ENCODE assay signal across 1 cellular context in the genomic region with DNA sequence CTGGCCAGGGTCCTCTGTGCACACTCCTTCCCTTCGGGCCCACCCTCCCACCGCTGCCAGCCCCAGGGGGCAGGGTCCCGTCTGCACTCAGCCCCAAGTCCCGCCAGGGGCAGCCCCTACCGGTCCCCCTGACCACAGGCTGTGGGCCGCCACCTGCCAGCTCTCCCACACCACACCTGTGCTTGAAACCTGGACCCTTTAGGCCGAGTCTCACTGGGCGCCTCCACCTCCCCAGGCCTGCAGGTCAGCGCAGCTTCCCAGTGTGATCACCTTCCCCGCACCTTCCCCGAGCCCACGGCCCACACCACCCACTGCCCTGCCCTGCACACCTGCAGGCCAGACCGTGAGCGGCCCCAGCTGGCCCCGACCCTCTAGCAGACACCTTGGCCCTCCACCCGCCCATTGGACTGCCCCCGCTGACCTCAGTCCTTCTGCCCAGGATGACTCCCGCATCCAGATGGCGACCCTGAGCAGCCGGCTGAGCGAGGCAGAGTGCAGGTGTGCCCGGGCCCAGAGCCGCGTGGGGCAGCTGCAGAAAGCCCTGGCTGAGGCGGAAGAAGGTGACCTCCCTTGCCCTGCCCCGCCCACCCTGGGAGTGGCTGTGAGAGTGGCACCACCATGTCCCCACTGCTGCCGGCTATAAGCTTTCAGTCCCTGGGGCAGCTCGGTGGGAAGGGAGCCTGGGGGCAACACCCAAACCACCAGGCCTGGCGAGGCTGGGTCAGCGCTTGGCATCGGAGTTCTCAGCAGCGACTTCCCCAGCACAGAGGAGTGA.
TF ChIP-seq lines count a peak whose summit lies in the region.

No MANE protein-coding gene starts in this region.

TF ChIP-seq in GM23338, 12 proteins besides CTCF, POLR2A, EP300 and RAD21 (continued from another document):
- TF ChIP-seq, protein P1, sequence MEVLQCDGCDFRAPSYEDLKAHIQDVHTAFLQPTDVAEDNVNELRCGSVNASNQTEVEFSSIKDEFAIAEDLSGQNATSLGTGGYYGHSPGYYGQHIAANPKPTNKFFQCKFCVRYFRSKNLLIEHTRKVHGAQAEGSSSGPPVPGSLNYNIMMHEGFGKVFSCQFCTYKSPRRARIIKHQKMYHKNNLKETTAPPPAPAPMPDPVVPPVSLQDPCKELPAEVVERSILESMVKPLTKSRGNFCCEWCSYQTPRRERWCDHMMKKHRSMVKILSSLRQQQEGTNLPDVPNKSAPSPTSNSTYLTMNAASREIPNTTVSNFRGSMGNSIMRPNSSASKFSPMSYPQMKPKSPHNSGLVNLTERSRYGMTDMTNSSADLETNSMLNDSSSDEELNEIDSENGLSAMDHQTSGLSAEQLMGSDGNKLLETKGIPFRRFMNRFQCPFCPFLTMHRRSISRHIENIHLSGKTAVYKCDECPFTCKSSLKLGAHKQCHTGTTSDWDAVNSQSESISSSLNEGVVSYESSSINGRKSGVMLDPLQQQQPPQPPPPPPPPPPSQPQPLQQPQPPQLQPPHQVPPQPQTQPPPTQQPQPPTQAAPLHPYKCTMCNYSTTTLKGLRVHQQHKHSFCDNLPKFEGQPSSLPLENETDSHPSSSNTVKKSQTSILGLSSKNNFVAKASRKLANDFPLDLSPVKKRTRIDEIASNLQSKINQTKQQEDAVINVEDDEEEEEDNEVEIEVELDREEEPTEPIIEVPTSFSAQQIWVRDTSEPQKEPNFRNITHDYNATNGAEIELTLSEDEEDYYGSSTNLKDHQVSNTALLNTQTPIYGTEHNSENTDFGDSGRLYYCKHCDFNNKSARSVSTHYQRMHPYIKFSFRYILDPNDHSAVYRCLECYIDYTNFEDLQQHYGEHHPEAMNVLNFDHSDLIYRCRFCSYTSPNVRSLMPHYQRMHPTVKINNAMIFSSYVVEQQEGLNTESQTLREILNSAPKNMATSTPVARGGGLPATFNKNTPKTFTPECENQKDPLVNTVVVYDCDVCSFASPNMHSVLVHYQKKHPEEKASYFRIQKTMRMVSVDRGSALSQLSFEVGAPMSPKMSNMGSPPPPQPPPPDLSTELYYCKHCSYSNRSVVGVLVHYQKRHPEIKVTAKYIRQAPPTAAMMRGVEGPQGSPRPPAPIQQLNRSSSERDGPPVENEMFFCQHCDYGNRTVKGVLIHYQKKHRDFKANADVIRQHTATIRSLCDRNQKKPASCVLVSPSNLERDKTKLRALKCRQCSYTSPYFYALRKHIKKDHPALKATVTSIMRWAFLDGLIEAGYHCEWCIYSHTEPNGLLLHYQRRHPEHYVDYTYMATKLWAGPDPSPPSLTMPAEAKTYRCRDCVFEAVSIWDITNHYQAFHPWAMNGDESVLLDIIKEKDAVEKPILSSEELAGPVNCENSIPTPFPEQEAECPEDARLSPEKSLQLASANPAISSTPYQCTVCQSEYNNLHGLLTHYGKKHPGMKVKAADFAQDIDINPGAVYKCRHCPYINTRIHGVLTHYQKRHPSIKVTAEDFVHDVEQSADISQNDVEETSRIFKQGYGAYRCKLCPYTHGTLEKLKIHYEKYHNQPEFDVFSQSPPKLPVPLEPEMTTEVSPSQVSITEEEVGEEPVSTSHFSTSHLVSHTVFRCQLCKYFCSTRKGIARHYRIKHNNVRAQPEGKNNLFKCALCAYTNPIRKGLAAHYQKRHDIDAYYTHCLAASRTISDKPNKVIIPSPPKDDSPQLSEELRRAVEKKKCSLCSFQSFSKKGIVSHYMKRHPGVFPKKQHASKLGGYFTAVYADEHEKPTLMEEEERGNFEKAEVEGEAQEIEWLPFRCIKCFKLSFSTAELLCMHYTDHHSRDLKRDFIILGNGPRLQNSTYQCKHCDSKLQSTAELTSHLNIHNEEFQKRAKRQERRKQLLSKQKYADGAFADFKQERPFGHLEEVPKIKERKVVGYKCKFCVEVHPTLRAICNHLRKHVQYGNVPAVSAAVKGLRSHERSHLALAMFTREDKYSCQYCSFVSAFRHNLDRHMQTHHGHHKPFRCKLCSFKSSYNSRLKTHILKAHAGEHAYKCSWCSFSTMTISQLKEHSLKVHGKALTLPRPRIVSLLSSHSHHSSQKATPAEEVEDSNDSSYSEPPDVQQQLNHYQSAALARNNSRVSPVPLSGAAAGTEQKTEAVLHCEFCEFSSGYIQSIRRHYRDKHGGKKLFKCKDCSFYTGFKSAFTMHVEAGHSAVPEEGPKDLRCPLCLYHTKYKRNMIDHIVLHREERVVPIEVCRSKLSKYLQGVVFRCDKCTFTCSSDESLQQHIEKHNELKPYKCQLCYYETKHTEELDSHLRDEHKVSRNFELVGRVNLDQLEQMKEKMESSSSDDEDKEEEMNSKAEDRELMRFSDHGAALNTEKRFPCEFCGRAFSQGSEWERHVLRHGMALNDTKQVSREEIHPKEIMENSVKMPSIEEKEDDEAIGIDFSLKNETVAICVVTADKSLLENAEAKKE (CRISPR knock-in tag; IDR thresholded peaks at IDR 0.05) = no peak
- no peak for TF ChIP-seq ZNF114 (CRISPR knock-in tag; IDR thresholded peaks at IDR 0.05)
TF ChIP-seq in GM23338: peak in this region for 0.
